In genomic region chr5:4868140-4868735, GRCh38 we compare ENCODE assay signal across 8 cellular contexts.
DNase-seq lines count a peak whose midpoint lies in the region; ATAC-seq and TF ChIP-seq lines count a peak whose summit lies in the region.

No MANE protein-coding gene starts in this region.

- ATAC-seq in effector memory CD8-positive, alpha-beta T cell (replicated peaks), result no peak
- ATAC-seq in T-helper 17 cell, result no peak

- H3K4me3 Mint-ChIP-seq in osteocyte (ENCODE audit: unreplicated experiment), result no peak overlapping the region
- no peak overlapping the region for H3K4me3 Mint-ChIP-seq in effector memory CD8-positive, alpha-beta T cell
- no peak overlapping the region for H3K4me3 Mint-ChIP-seq in T-helper 17 cell

- H3K27ac Mint-ChIP-seq in osteocyte (ENCODE audit: unreplicated experiment), result no peak overlapping the region
- H3K27ac Mint-ChIP-seq in effector memory CD8-positive, alpha-beta T cell, result no peak overlapping the region
- H3K27ac Mint-ChIP-seq in T-helper 17 cell, result no peak overlapping the region

- H3K27ac ChIP-seq in MM.1S (ENCODE audit: low read length) (no peak overlapping the region), fibroblast of lung (ENCODE audit: insufficient read depth, low read length) (no peak overlapping the region)

- H3K4me1 ChIP-seq in MM.1S (ENCODE audit: low read length) (no peaks in the 10 kb centered on the region), fibroblast of lung (ENCODE audit: control insufficient read depth, extremely low read depth, insufficient read depth, low read length) (no peaks in the 10 kb centered on the region)

- H2AFZ ChIP-seq in MM.1S (ENCODE audit: low read length), result no peak overlapping the region
- no peak overlapping the region for H2AFZ ChIP-seq in fibroblast of lung (ENCODE audit: low read length)

- peaks cover 2% of the 10 kb centered on the region for H3K27me3 Mint-ChIP-seq in osteocyte (ENCODE audit: unreplicated experiment)
- no peaks in the 10 kb centered on the region for H3K27me3 Mint-ChIP-seq in effector memory CD8-positive, alpha-beta T cell
- no peaks in the 10 kb centered on the region for H3K27me3 Mint-ChIP-seq in T-helper 17 cell

- H3K4me2 ChIP-seq in MM.1S (ENCODE audit: low read depth, low read length), result no peak overlapping the region
- H3K4me2 ChIP-seq in fibroblast of lung (ENCODE audit: extremely low read depth, insufficient read depth, low read length), result no peak overlapping the region

- H3K9me3 Mint-ChIP-seq in osteocyte (ENCODE audit: unreplicated experiment), result no peaks in the 10 kb centered on the region
- H3K9me3 Mint-ChIP-seq in effector memory CD8-positive, alpha-beta T cell, result peaks cover 6 to 14% of the 10 kb centered on the region in 2 donors

- H3K4me1 Mint-ChIP-seq in osteocyte (ENCODE audit: unreplicated experiment) (no peaks in the 10 kb centered on the region), T-helper 17 cell (no peaks in the 10 kb centered on the region)
- H3K4me1 Mint-ChIP-seq in effector memory CD8-positive, alpha-beta T cell (ENCODE audit: low read depth in 2 of 2), result no peaks in the 10 kb centered on the region

- H3K27me3 ChIP-seq in MM.1S (replicated peaks; ENCODE audit: insufficient read depth, low read length) (no peaks in the 10 kb centered on the region), fibroblast of lung (ENCODE audit: control insufficient read depth, insufficient read depth, low read length) (no peaks in the 10 kb centered on the region)

- no peaks in the 10 kb centered on the region for H4K20me1 ChIP-seq in MM.1S (ENCODE audit: insufficient read depth, low read length)
- H4K20me1 ChIP-seq in fibroblast of lung (ENCODE audit: control insufficient read depth, extremely low read depth, insufficient read depth, low read length), result no peaks in the 10 kb centered on the region

- no peaks in the 10 kb centered on the region for H3K36me3 Mint-ChIP-seq in osteocyte (ENCODE audit: unreplicated experiment)
- no peaks in the 10 kb centered on the region for H3K36me3 Mint-ChIP-seq in effector memory CD8-positive, alpha-beta T cell (ENCODE audit: insufficient read depth)
- H3K36me3 Mint-ChIP-seq in T-helper 17 cell (ENCODE audit: low read depth), result no peaks in the 10 kb centered on the region

- peak; percentile 82 for TF ChIP-seq CTCF in MM.1S (IDR thresholded peaks at IDR 0.05; ENCODE audit: low read length)
- TF ChIP-seq CTCF in fibroblast of lung (conservative IDR thresholded peaks at IDR 0.05 in 1 of 2, IDR thresholded peaks at IDR 0.05 in 1 of 2; ENCODE audit: low read depth in 1 of 2, low read length in 2 of 2), result peak; percentile 59 to 62
- peak; percentile 83 for TF ChIP-seq CTCF in osteocyte (IDR thresholded peaks at IDR 0.05)

- H3K9ac ChIP-seq in MM.1S (ENCODE audit: low read length) (no peak overlapping the region), fibroblast of lung (ENCODE audit: insufficient read depth, low read length) (no peak overlapping the region)

- no peaks in the 10 kb centered on the region for H3K9me3 ChIP-seq in MM.1S (replicated peaks; ENCODE audit: insufficient read depth, low read length)
- H3K9me3 ChIP-seq in fibroblast of lung (ENCODE audit: control insufficient read depth, insufficient read depth, low read depth, low read length), result no peaks in the 10 kb centered on the region
- no peaks in the 10 kb centered on the region for H3K9me3 ChIP-seq in T-helper 17 cell (ENCODE audit: control insufficient read depth, low read length, poor library complexity, severe bottlenecking)

- H3K36me3 ChIP-seq in MM.1S (replicated peaks; ENCODE audit: insufficient read depth, low read length) (no peaks in the 10 kb centered on the region), fibroblast of lung (ENCODE audit: control insufficient read depth, insufficient read depth, low read length) (no peaks in the 10 kb centered on the region)

- DNase-seq in DMS53 (lab: John Stamatoyannopoulos, UW) (peak; percentile 74), GM19240 (ENCODE audit: insufficient read length, low spot score) (peak; percentile 39), MM.1S (peak; percentile 52), UCSD-AML1 (lab: John Stamatoyannopoulos, UW; ENCODE audit: unreplicated experiment) (peak; percentile 37), fibroblast of lung (ENCODE audit: low read depth in 2 of 2) (peak in 1 of 2 donors; percentile 25), osteocyte (ENCODE audit: extremely low spot score, unreplicated experiment) (no peak), T-helper 17 cell (no peak)
- DNase-seq in effector memory CD8-positive, alpha-beta T cell, result no peak

- H3K4me3 ChIP-seq in MM.1S (ENCODE audit: low read length) (no peak overlapping the region), fibroblast of lung (replicated peaks in 1 of 4; ENCODE audit: control extremely low read depth in 1 of 4, insufficient read depth in 1 of 4, low read depth in 3 of 4, low read length in 4 of 4) (no peak overlapping the region)

- H3K9me2 ChIP-seq in MM.1S (replicated peaks; ENCODE audit: insufficient read depth, low read length), result no peaks in the 10 kb centered on the region

- no peaks in the 10 kb centered on the region for H3K79me2 ChIP-seq in MM.1S (ENCODE audit: low read length)
- no peaks in the 10 kb centered on the region for H3K79me2 ChIP-seq in fibroblast of lung (ENCODE audit: control insufficient read depth, insufficient read depth, low read length)

- no peaks in the 10 kb centered on the region for H3F3A ChIP-seq in MM.1S (ENCODE audit: insufficient read depth, low read length)

Comparison
In these comparisons a context has a peak if more than half of its experiments do, and no peak if none do; other contexts are left out.
1. DNase-seq: peak in DMS53 (single experiment), GM19240 (single experiment), MM.1S (single experiment) and UCSD-AML1 (single experiment); none in osteocyte (single experiment), effector memory CD8-positive, alpha-beta T cell (0 of 3) and T-helper 17 cell (0 of 3).
2. Peak in every context shown above with its lines, with median percentiles within 50 percentile points of each other: CTCF ChIP-seq.